21 cellular contexts compared by ENCODE assay signal in the genomic region with DNA sequence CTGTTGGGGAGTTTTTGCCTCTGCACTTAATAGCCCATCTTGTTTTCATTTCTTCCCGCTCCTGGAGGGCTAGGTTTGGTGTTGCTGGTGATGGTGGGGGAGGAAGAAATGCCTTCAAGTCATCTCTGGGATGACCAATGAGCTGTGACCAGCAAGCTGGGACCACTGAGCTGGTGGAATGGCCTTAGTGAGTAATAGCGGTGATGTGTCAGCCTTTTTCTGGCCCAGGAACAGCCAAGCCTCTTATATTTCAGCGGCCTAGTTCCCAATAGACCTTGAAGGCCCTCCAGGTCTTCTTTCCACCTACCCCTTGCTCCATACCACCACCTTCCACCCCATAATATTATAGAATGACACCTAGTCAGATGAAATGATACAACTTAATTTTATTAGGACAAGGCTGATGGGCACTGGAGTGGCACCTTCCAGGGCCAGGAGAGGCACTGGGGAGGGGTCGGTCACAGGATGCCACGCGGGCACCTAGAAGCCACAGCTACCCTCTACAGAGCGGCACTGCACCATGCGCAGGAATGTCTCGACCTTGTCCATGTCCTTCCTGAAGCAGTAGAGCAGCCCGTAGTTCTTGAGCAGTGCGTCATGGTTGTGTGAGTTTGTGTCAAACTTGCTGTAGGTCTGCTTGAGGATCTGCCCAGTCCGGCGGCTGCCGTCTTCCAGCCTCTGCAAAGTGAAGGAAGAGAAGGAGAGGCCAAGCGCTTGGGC. TPM values are rescaled to one million over a fixed set of nuclear protein-coding genes. Genes with fewer than 3 reads are reported as not detected.
"Had no signal": no experiment of that assay in that cellular context is flagged by ENCODE, and none has a peak within 500 bp of the region (broad histone marks: within the 10 kb centered on the region; RNA-seq: fewer than 3 reads in every experiment).

No MANE protein-coding gene starts in this region.

RNA-seq across cellular contexts. Expression of gene CSH2, which starts 1.7 kb away (rescaled TPM):
- total RNA-seq: chondrocyte; colonic mucosa; esophagus mucosa; foreskin keratinocyte; heart right ventricle; left lung; lower leg skin; lung microvascular endothelial cell; mesothelial cell of epicardium; mucosa of descending colon; natural killer cell treated with Interleukin-12 subunit alpha and Interleukin-12 subunit beta and Interleukin-15 and Interleukin-18, amount 100 ng/mL, for 72 hours; neural crest cell; omental fat pad; psoas muscle; thoracic aorta; transverse colon; upper lobe of right lung; uterus had no signal
- polyA plus RNA-seq: foreskin keratinocyte, heart right ventricle, psoas muscle, small intestine had no signal

RNA-seq across cellular contexts. Expression of gene GH2, which starts 9.9 kb away (rescaled TPM):
- total RNA-seq: chondrocyte; colonic mucosa; esophagus mucosa; foreskin keratinocyte; gastroesophageal sphincter; heart right ventricle; left lung; lower leg skin; lung microvascular endothelial cell; mesothelial cell of epicardium; mucosa of descending colon; natural killer cell treated with Interleukin-12 subunit alpha and Interleukin-12 subunit beta and Interleukin-15 and Interleukin-18, amount 100 ng/mL, for 72 hours; neural crest cell; omental fat pad; psoas muscle; thoracic aorta; transverse colon; upper lobe of right lung; uterus had no signal
- polyA plus RNA-seq: foreskin keratinocyte, heart right ventricle, psoas muscle, small intestine had no signal

RNA-seq across cellular contexts. Expression of gene CSH1, which starts 24.6 kb away (rescaled TPM):
- total RNA-seq: chondrocyte; colonic mucosa; esophagus mucosa; foreskin keratinocyte; gastroesophageal sphincter; heart right ventricle; left lung; lower leg skin; lung microvascular endothelial cell; mesothelial cell of epicardium; mucosa of descending colon; natural killer cell treated with Interleukin-12 subunit alpha and Interleukin-12 subunit beta and Interleukin-15 and Interleukin-18, amount 100 ng/mL, for 72 hours; neural crest cell; omental fat pad; psoas muscle; thoracic aorta; transverse colon; upper lobe of right lung; uterus had no signal
- polyA plus RNA-seq: foreskin keratinocyte, heart right ventricle, psoas muscle, small intestine had no signal

RNA-seq across cellular contexts. Expression of gene CSHL1, which starts 39.3 kb away (rescaled TPM):
- total RNA-seq: chondrocyte; colonic mucosa; endodermal cell; esophagus mucosa; foreskin keratinocyte; gastroesophageal sphincter; heart right ventricle; left lung; lower leg skin; lung microvascular endothelial cell; mesothelial cell of epicardium; mucosa of descending colon; natural killer cell treated with Interleukin-12 subunit alpha and Interleukin-12 subunit beta and Interleukin-15 and Interleukin-18, amount 100 ng/mL, for 72 hours; neural crest cell; omental fat pad; psoas muscle; thoracic aorta; transverse colon; upper lobe of right lung; uterus had no signal
- polyA plus RNA-seq: foreskin keratinocyte, heart right ventricle, psoas muscle, small intestine had no signal
